ENCODE assay signal across 1 cellular context in the genomic region with DNA sequence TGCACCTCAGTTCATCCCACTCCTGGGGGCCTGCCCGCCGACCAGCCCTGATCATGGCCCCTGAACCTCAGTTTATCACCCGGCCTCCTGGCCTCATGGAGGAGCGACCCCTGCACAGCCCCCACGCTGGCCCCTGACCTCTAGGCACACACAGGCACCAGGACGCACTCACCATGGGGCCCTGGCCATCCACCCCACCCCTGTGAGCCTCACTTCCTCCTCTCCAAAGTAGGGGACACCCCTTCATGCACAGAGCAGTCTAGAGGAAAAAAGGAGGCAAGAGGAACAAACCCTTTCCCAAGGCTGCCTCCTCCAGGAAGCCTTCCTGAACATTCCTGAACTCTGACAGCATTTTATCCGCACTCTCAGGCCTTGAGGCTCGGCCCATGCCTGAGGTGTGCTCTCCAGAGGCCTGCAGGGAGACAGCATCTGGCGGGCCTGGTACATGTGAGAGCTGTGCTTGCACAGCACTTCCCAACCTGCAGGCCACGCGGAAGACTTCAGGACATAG.
TF ChIP-seq lines count a peak whose summit lies in the region.

No MANE protein-coding gene starts in this region.

TF ChIP-seq in K562, 482 proteins besides CTCF, POLR2A, EP300 and RAD21:
- TF ChIP-seq, protein P1, sequence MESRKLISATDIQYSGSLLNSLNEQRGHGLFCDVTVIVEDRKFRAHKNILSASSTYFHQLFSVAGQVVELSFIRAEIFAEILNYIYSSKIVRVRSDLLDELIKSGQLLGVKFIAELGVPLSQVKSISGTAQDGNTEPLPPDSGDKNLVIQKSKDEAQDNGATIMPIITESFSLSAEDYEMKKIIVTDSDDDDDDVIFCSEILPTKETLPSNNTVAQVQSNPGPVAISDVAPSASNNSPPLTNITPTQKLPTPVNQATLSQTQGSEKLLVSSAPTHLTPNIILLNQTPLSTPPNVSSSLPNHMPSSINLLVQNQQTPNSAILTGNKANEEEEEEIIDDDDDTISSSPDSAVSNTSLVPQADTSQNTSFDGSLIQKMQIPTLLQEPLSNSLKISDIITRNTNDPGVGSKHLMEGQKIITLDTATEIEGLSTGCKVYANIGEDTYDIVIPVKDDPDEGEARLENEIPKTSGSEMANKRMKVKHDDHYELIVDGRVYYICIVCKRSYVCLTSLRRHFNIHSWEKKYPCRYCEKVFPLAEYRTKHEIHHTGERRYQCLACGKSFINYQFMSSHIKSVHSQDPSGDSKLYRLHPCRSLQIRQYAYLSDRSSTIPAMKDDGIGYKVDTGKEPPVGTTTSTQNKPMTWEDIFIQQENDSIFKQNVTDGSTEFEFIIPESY (CRISPR knock-in tag; IDR thresholded peaks at IDR 0.05) = no peak
- TF ChIP-seq ZFP36 (IDR thresholded peaks at IDR 0.05; ENCODE audit: low read depth, low read length, partially characterized antibody) (peak; percentile 94), ZNF436 (CRISPR knock-in tag; IDR thresholded peaks at IDR 0.05) (peak; percentile 64; the same call in 1 of the 2 replicates)
